Comparison of ENCODE assay signal across 33 cellular contexts in genomic region chrX:124960454-124960853, GRCh38. TPM values are rescaled to one million over a fixed set of nuclear protein-coding genes. Genes with fewer than 3 reads are reported as not detected.
"Had no signal": no experiment of that assay in that cellular context is flagged by ENCODE, and none has a peak within 500 bp of the region (broad histone marks: within the 10 kb centered on the region; RNA-seq: fewer than 3 reads in every experiment).

No MANE protein-coding gene starts in this region.

- H3K27ac Mint-ChIP-seq: naive thymus-derived CD8-positive, alpha-beta T cell; natural killer cell treated with Interleukin-12 subunit alpha and Interleukin-12 subunit beta and Interleukin-15 and Interleukin-18, amount 100 ng/mL, for 72 hours; nephron progenitor cell; progenitor cell of endocrine pancreas; stimulated activated memory B cell treated with anti-CD40 and anti-IgM and Interleukin-4, amounts not matched to agents 10 μg/mL and 1 μg/mL and 100 μg/mL, for 72 hours; stimulated activated naive CD8-positive, alpha-beta T cell treated with anti-CD3 and anti-CD28 coated beads, Interleukin-15, amount 100 ng/mL, for 72 hours; type B pancreatic cell had no signal

- H3K36me3 Mint-ChIP-seq: naive thymus-derived CD8-positive, alpha-beta T cell; natural killer cell treated with Interleukin-12 subunit alpha and Interleukin-12 subunit beta and Interleukin-15 and Interleukin-18, amount 100 ng/mL, for 72 hours; stimulated activated memory B cell treated with anti-CD40 and anti-IgM and Interleukin-4, amounts not matched to agents 10 μg/mL and 1 μg/mL and 100 μg/mL, for 72 hours; type B pancreatic cell had no signal

- H3K9ac ChIP-seq: parathyroid adenoma had no signal

- H3K4me1 ChIP-seq: parathyroid adenoma, psoas muscle, spleen, suprapubic skin, testis, tibial artery, transverse colon, upper lobe of right lung, uterus had no signal

- H3K79me2 ChIP-seq: parathyroid adenoma had no signal

- H3K4me3 Mint-ChIP-seq: naive thymus-derived CD8-positive, alpha-beta T cell; natural killer cell treated with Interleukin-12 subunit alpha and Interleukin-12 subunit beta and Interleukin-15 and Interleukin-18, amount 100 ng/mL, for 72 hours; nephron progenitor cell; neural crest cell; stimulated activated memory B cell treated with anti-CD40 and anti-IgM and Interleukin-4, amounts not matched to agents 10 μg/mL and 1 μg/mL and 100 μg/mL, for 72 hours; stimulated activated naive CD8-positive, alpha-beta T cell treated with anti-CD3 and anti-CD28 coated beads, Interleukin-15, amount 100 ng/mL, for 72 hours; type B pancreatic cell had no signal

- H3K4me2 ChIP-seq: smooth muscle cell had no signal

- ATAC-seq: naive thymus-derived CD8-positive, alpha-beta T cell; natural killer cell treated with Interleukin-12 subunit alpha and Interleukin-12 subunit beta and Interleukin-15 and Interleukin-18, amount 100 ng/mL, for 72 hours; psoas muscle; right cardiac atrium; sciatic nerve; stimulated activated memory B cell treated with anti-CD40 and anti-IgM and Interleukin-4, amounts not matched to agents 10 μg/mL and 1 μg/mL and 100 μg/mL, for 72 hours; stimulated activated naive CD8-positive, alpha-beta T cell treated with anti-CD3 and anti-CD28 coated beads, Interleukin-15, amount 100 ng/mL, for 72 hours; stimulated activated naive CD8-positive, alpha-beta T cell treated with anti-CD3 and anti-CD28 coated beads, Interleukin-15, Interleukin-2, amounts not matched to agents 100 U/mL and 50 U/mL, for 24 hours; upper lobe of right lung had no signal

- H3K9me3 Mint-ChIP-seq: naive thymus-derived CD8-positive, alpha-beta T cell; natural killer cell treated with Interleukin-12 subunit alpha and Interleukin-12 subunit beta and Interleukin-15 and Interleukin-18, amount 100 ng/mL, for 72 hours; nephron progenitor cell; neural crest cell; stimulated activated memory B cell treated with anti-CD40 and anti-IgM and Interleukin-4, amounts not matched to agents 10 μg/mL and 1 μg/mL and 100 μg/mL, for 72 hours; stimulated activated naive CD8-positive, alpha-beta T cell treated with anti-CD3 and anti-CD28 coated beads, Interleukin-15, amount 100 ng/mL, for 72 hours; type B pancreatic cell had no signal

- H3K4me1 Mint-ChIP-seq: naive thymus-derived CD8-positive, alpha-beta T cell; neural crest cell; stimulated activated memory B cell treated with anti-CD40 and anti-IgM and Interleukin-4, amounts not matched to agents 10 μg/mL and 1 μg/mL and 100 μg/mL, for 72 hours; stimulated activated naive CD8-positive, alpha-beta T cell treated with anti-CD3 and anti-CD28 coated beads, Interleukin-15, amount 100 ng/mL, for 72 hours had no signal

- H3K27me3 ChIP-seq: neutrophil, ovary, spleen, suprapubic skin, testis, tibial artery, transverse colon, upper lobe of right lung, uterus had no signal

- H3K27ac ChIP-seq: neutrophil, ovary, parathyroid adenoma, psoas muscle, skin epidermis, spleen, suprapubic skin, testis, tibial artery, transverse colon, upper lobe of right lung, uterus had no signal

- H3K9me3 ChIP-seq: neutrophil, ovary, psoas muscle, spleen, suprapubic skin, testis, tibial artery, transverse colon, upper lobe of right lung, uterus had no signal

- H3K4me3 ChIP-seq: ovary, psoas muscle, skin epidermis, smooth muscle cell, spleen, suprapubic skin, testis, tibial artery, transverse colon, upper lobe of right lung, uterus had no signal

- H3K27me3 Mint-ChIP-seq: stimulated activated memory B cell treated with anti-CD40 and anti-IgM and Interleukin-4, amounts not matched to agents 10 μg/mL and 1 μg/mL and 100 μg/mL, for 72 hours; stimulated activated naive CD8-positive, alpha-beta T cell treated with anti-CD3 and anti-CD28 coated beads, Interleukin-15, amount 100 ng/mL, for 72 hours had no signal

- H3K36me3 ChIP-seq: neutrophil, ovary, spleen, suprapubic skin, tibial artery, transverse colon, upper lobe of right lung, uterus had no signal

- DNase-seq: naive thymus-derived CD8-positive, alpha-beta T cell; nephron progenitor cell; nucleus accumbens; ovary; posterior cingulate gyrus; psoas muscle; right cardiac atrium; spleen; stimulated activated CD4-positive, alpha-beta T cell treated with anti-CD3 and anti-CD28 coated beads, Interleukin-12 subunit alpha, Interleukin-12 subunit beta, amount 100 ng/mL, for 4 hours; stimulated activated CD4-positive, alpha-beta T cell treated with anti-CD3 and anti-CD28 coated beads, Interleukin-1b, Interleukin-23, amount 100 ng/mL, for 48 hours; stimulated activated CD4-positive, alpha-beta T cell treated with anti-CD3 and anti-CD28 coated beads, Interleukin-4, amount 100 ng/mL, for 1 hour; stimulated activated CD4-positive, alpha-beta T cell treated with anti-CD3 and anti-CD28 coated beads, Interleukin-4, amount 100 ng/mL, for 4 hours; stimulated activated CD8-positive, alpha-beta memory T cell treated with anti-CD3 and anti-CD28 coated beads, Interleukin-4, amount 100 ng/mL, for 48 hours; stimulated activated naive CD4-positive, alpha-beta T cell; stimulated activated naive CD8-positive, alpha-beta T cell treated with anti-CD3 and anti-CD28 coated beads, Interleukin-15, amount 100 ng/mL, for 72 hours; stimulated activated naive CD8-positive, alpha-beta T cell treated with anti-CD3 and anti-CD28 coated beads, Interleukin-15, Interleukin-2, amounts not matched to agents 100 U/mL and 50 U/mL, for 24 hours; substantia nigra; testis; tibial artery; transverse colon; upper lobe of right lung; uterus had no signal

- H2AFZ ChIP-seq: parathyroid adenoma had no signal

RNA-seq across cellular contexts. Expression of gene TENM1, which starts 3.2 kb away (rescaled TPM):
- total RNA-seq: natural killer cell treated with Interleukin-12 subunit alpha and Interleukin-12 subunit beta and Interleukin-15 and Interleukin-18, amount 100 ng/mL, for 72 hours had no signal
